1 cellular context compared by ENCODE assay signal in the genomic region with DNA sequence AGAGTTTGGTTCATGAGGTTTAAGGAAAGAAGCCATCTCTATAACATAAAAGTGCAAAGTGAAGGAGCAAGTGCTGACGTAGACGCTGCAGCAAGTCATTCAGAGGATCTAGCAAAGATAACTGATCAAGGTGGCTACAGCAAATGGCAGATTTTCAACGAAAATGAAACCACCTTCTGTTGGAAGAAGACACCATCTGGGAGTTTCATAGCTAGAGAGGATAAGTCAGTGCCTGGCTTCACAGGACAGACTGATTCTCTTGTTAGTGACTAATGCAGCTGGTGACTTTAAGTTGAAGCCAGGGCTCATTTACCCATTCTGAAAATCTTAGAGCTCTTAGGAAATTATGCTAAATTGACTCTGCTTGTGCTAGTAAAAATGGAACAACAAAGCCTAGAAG.
TF ChIP-seq lines count a peak whose summit lies in the region.

No MANE protein-coding gene starts in this region.

TF ChIP-seq in GM23338, 12 proteins besides CTCF, POLR2A, EP300 and RAD21 (continued from another document):
- TF ChIP-seq, protein P1, sequence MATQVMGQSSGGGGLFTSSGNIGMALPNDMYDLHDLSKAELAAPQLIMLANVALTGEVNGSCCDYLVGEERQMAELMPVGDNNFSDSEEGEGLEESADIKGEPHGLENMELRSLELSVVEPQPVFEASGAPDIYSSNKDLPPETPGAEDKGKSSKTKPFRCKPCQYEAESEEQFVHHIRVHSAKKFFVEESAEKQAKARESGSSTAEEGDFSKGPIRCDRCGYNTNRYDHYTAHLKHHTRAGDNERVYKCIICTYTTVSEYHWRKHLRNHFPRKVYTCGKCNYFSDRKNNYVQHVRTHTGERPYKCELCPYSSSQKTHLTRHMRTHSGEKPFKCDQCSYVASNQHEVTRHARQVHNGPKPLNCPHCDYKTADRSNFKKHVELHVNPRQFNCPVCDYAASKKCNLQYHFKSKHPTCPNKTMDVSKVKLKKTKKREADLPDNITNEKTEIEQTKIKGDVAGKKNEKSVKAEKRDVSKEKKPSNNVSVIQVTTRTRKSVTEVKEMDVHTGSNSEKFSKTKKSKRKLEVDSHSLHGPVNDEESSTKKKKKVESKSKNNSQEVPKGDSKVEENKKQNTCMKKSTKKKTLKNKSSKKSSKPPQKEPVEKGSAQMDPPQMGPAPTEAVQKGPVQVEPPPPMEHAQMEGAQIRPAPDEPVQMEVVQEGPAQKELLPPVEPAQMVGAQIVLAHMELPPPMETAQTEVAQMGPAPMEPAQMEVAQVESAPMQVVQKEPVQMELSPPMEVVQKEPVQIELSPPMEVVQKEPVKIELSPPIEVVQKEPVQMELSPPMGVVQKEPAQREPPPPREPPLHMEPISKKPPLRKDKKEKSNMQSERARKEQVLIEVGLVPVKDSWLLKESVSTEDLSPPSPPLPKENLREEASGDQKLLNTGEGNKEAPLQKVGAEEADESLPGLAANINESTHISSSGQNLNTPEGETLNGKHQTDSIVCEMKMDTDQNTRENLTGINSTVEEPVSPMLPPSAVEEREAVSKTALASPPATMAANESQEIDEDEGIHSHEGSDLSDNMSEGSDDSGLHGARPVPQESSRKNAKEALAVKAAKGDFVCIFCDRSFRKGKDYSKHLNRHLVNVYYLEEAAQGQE (IDR thresholded peaks at IDR 0.05; ENCODE audit: unreplicated experiment) = no peak
- no peak for TF ChIP-seq CREB1 (CRISPR knock-in tag; IDR thresholded peaks at IDR 0.05; ENCODE audit: low read depth)
TF ChIP-seq in GM23338: peak in this region for 0.
